In the genomic region with DNA sequence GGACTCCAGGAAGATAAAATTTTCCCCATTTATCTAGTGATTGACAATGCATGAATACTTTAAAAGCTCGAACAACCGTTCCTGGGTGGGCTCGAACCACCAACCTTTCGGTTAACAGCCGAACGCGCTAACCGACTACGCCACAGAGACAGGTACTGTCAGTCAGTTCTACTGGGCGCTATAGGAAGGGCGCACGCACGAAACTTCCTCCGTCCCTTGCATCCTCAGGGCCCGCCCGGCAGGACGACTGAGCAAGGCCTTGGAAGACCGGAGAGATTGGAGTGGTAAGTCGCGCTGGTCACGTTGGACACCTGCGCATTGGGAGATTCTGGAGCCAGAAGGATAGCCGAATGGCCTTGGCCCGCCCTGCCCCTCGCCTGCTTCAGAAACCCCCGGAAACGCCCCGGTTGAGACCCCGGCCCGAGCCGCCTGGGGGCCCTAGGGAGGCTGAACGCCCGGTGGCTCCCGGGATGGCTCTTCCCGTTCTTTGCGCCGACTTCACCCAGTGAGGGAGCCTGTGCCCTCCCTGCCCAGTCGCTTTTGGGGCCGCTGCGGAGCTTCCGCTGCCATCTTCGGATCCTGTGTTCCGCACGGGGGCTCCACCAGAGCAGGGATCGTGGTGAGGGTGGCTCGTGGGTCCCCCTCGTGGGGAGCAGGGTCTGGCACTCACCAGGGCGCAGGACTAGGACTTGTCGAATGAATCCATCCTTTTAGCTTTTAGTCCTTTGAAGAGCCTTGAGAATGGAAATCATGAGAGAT, we compare ENCODE assay signal across 8 cellular contexts. TPM values are rescaled to one million over a fixed set of nuclear protein-coding genes. Genes with fewer than 3 reads are reported as not detected.
A peak's percentile ranks its signal among the peaks of the same experiment; 100 is the strongest.
DNase-seq lines count a peak whose midpoint lies in the region; ATAC-seq and TF ChIP-seq lines count a peak whose summit lies in the region.
"Not testable (repeated sequence)": the region's sequence is repeated elsewhere in the genome, so short reads cannot be mapped to it uniquely, and the experiment has no call there.

No MANE protein-coding gene starts in this region.

- not testable (repeated sequence) for H3K9me3 Mint-ChIP-seq in endothelial cell (ENCODE audit: unreplicated experiment)

- H3K4me1 Mint-ChIP-seq in endothelial cell (ENCODE audit: unreplicated experiment), result not testable (repeated sequence)

- TF ChIP-seq POLR2A in right lobe of liver (IDR thresholded peaks at IDR 0.05); testis (IDR thresholded peaks at IDR 0.05): not testable (repeated sequence)

- H3K27me3 Mint-ChIP-seq in endothelial cell (ENCODE audit: unreplicated experiment), result not testable (repeated sequence)

- H3K27me3 ChIP-seq in right lobe of liver; skeletal muscle tissue (ENCODE audit: control insufficient read depth in 3 of 3, insufficient read depth in 3 of 3, low read length in 3 of 3); testis: not testable (repeated sequence)

- not testable (repeated sequence) for H3K36me3 ChIP-seq in right lobe of liver; skeletal muscle tissue (ENCODE audit: control insufficient read depth in 3 of 3, insufficient read depth in 3 of 3, low read length in 3 of 3); testis (ENCODE audit: low read depth, missing control alignments)

- DNase-seq in GM04503 (ENCODE audit: low read depth) (peak; percentile 22), NCI-H1105 (lab: John Stamatoyannopoulos, UW) (peak; percentile 21), T-helper 22 cell (ENCODE audit: low read depth) (peak; percentile 53), endothelial cell (ENCODE audit: low spot score) (peak; percentile 53), right lobe of liver (peak; percentile 69 to 73 (median 72)), testis (peak; percentile 74)
- peak; percentile 75 for DNase-seq in activated effector memory CD4-positive, alpha-beta T cell treated with Interleukin-2 at 50 U/mL for 16 hours

- H3K36me3 Mint-ChIP-seq in endothelial cell (ENCODE audit: low read depth, unreplicated experiment), result not testable (repeated sequence)

- H3K4me1 ChIP-seq in right lobe of liver; skeletal muscle tissue (ENCODE audit: control insufficient read depth in 3 of 3, insufficient read depth in 3 of 3, low read length in 3 of 3); testis: not testable (repeated sequence)

- H3K27ac ChIP-seq in right lobe of liver, result peak overlapping the region in 2 of 3 donors; percentile 33 to 57
- not testable (repeated sequence) for H3K27ac ChIP-seq in skeletal muscle tissue (ENCODE audit: low read depth, low read length); testis

- peak overlapping the region; percentile 89 for H3K4me3 Mint-ChIP-seq in endothelial cell (ENCODE audit: unreplicated experiment)

- not testable (repeated sequence) for H3K9me3 ChIP-seq in right lobe of liver; skeletal muscle tissue (ENCODE audit: control insufficient read depth in 3 of 3, low read length in 3 of 3); testis

- intact Hi-C loops in right lobe of liver (cut with DNase I); testis (cut with DNase I; ENCODE audit: low total_unique reads): not testable (repeated sequence)

- H3K27ac Mint-ChIP-seq in endothelial cell (ENCODE audit: unreplicated experiment), result peak overlapping the region; percentile 82

- TF ChIP-seq CTCF in endothelial cell (IDR thresholded peaks at IDR 0.05; ENCODE audit: unreplicated experiment); testis (IDR thresholded peaks at IDR 0.05): not testable (repeated sequence)
- peak in 2 of 4 donors; percentile 22 to 31 for TF ChIP-seq CTCF in right lobe of liver (IDR thresholded peaks at IDR 0.05)

- not testable (repeated sequence) for ATAC-seq in right lobe of liver

- H3K9ac ChIP-seq in skeletal muscle tissue (ENCODE audit: low read depth in 1 of 3, low read length in 3 of 3), result peak overlapping the region in 2 of 3 donors; percentile 16 to 54

- H3K4me3 ChIP-seq in right lobe of liver (peak overlapping the region in 2 of 3 donors; percentile 39 to 59), skeletal muscle tissue (ENCODE audit: low read length in 3 of 3) (peak overlapping the region; percentile 16 to 63 (median 23)), testis (peak overlapping the region in 1 of 2 donors; percentile 29)

- WGBS in right lobe of liver (ENCODE audit: insufficient coverage, low coverage, low lambda C conversion rate, missing lambda C conversion rate), result no CpG with 5 or more reads among the region's 49 CpGs
- 5% methylated on average over 27 of the region's 49 CpGs; no CpG with 5 or more reads in 1 of the 2 donors for WGBS in testis, 2 donors

RNA-seq across cellular contexts. Expression of a gene that starts 45.2 kb away (rescaled TPM):
- total RNA-seq in endothelial cell (ENCODE audit: unreplicated experiment), result not detected
- total RNA-seq in right lobe of liver, result not detected
- not detected for total RNA-seq in skeletal muscle tissue
- total RNA-seq in testis, result not detected
- polyA plus RNA-seq in testis (ENCODE audit: insufficient read depth, low read depth, low replicate concordance), result not detected

Comparison
In these comparisons a context has a peak if more than half of its experiments do, and no peak if none do; other contexts are left out.
1. DNase-seq: peak in every context shown above with its lines; median percentile 75 in activated effector memory CD4-positive, alpha-beta T cell treated with Interleukin-2 at 50 U/mL for 16 hours; 74 in testis; 72 in right lobe of liver; 53 in T-helper 22 cell; 53 in endothelial cell; 22 in GM04503; 21 in NCI-H1105.